8 cellular contexts compared by ENCODE assay signal in the genomic region with DNA sequence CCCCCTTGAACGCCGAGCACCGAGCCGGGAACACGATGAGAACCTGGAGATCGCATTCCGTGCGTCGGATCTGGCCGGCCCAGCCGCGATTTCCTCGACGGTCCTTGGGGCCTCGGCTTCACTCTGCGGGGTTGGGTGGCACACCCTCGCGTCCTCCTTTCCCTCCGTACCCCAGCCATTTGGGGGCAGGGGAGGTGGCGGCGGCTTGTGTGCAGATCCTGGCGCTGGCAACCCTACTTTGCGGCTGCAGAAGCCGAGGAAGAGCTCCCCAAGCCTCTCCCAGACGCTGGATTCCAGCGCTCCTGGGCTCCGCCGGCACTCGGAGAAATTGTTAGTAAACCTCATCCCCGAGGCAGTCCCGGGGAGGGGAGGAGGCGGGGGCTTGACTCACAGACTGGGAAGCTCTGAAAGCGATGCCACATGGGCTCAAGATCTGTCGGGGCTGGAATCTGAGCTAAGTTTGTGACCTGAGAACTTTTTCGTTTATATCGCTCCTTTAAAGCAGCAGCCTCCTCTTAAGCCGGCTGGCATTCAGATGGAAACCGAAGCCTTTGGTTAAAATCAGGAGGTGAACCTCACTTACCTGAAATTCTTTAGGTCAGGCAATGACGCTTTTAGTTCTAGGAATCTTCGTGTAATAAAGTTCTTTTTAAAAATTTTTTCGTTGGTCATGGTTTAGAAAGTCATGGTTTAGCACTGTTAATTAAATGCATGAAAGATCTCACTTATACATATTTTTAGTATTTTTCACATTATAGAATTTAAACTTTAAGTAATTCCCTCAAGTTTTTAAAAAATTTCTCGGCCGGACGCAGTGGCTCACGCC. TPM values are rescaled to one million over a fixed set of nuclear protein-coding genes. Genes with fewer than 3 reads are reported as not detected.
A peak's percentile ranks its signal among the peaks of the same experiment; 100 is the strongest.
DNase-seq lines count a peak whose midpoint lies in the region; ATAC-seq and TF ChIP-seq lines count a peak whose summit lies in the region.

No MANE protein-coding gene starts in this region.

- peaks cover 61% of the 10 kb centered on the region for H3K4me1 Mint-ChIP-seq in WTC11

- DNase-seq in DMS 273 treated with DMSO at 0.1 percent for 48 hours (lab: John Stamatoyannopoulos, UW), result peak; percentile 41
- peak; percentile 86 for DNase-seq in HPDE6-E6E7 (ENCODE audit: extremely low spot score)
- peak; percentile 84 for DNase-seq in WTC11 (ENCODE audit: low spot score)
- DNase-seq in dermis blood vessel endothelial cell, result peak; percentile 61
- peak; percentile 51 for DNase-seq in left lobe of liver (ENCODE audit: low spot score)
- peak; percentile 38 to 44 for DNase-seq in stimulated activated CD4-positive, alpha-beta T cell treated with anti-CD3 and anti-CD28 coated beads, Interleukin-2, amount 100 ng/mL, for 24 hours
- DNase-seq in effector CD8-positive, alpha-beta T cell (lab: John Stamatoyannopoulos, UW), result no peak

- no peak for TF ChIP-seq CTCF in WTC11 (IDR thresholded peaks at IDR 0.05)

- peak overlapping the region; percentile 90 for H3K27ac Mint-ChIP-seq in WTC11

- 0 out of 2 replicates have a peak, but pooled peaks cover 7% of the 10 kb centered on the region for H3K36me3 Mint-ChIP-seq in WTC11

- no peaks in the 10 kb centered on the region for H3K9me3 Mint-ChIP-seq in WTC11

- CTCF ChIA-PET in WTC11 (lab: Charles Lee), result interaction anchor here (0.7 to 3.1 kb wide), 7 partner anchors 16 to 194 kb away, joined by 3 to 24 read pairs (median 3); a partner anchor contains a TSS

- POLR2A ChIA-PET in WTC11 (lab: Charles Lee), result interaction anchor here (0.7 to 2.3 kb wide), 13 partner anchors 12 to 297 kb away, joined by 3 to 15 read pairs (median 3); a partner anchor contains a TSS

- no peaks in the 10 kb centered on the region for H3K27me3 Mint-ChIP-seq in WTC11 (ENCODE audit: low read depth)

- ATAC-seq in GM21367 (IDR thresholded peaks at IDR 0.05; ENCODE audit: unreplicated experiment), result peak; percentile 5
- peak; percentile 66 for ATAC-seq in WTC11
- peak; percentile 60 for ATAC-seq in left lobe of liver

- peak overlapping the region; percentile 84 for H3K4me3 Mint-ChIP-seq in WTC11

TF ChIP-seq in WTC11, 78 proteins besides CTCF, POLR2A, EP300 and RAD21 (continues in another document):
- TF ChIP-seq, protein P1, sequence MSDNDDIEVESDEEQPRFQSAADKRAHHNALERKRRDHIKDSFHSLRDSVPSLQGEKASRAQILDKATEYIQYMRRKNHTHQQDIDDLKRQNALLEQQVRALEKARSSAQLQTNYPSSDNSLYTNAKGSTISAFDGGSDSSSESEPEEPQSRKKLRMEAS (CRISPR knock-in tag; IDR thresholded peaks at IDR 0.05), result peak; percentile 75; the same call in 1 of the 2 replicates
- TF ChIP-seq ZNF219 (CRISPR knock-in tag; IDR thresholded peaks at IDR 0.05; ENCODE audit: borderline replicate concordance) (0 out of 2 replicates have a peak, but pooled peaks have one; percentile 71), HMGA2 (CRISPR knock-in tag; IDR thresholded peaks at IDR 0.05) (no peak), SOX15 (CRISPR knock-in tag; IDR thresholded peaks at IDR 0.05) (no peak), NR3C1 (CRISPR knock-in tag; conservative IDR thresholded peaks at IDR 0.05; ENCODE audit: low read depth) (no peak), TEAD4 (CRISPR knock-in tag; IDR thresholded peaks at IDR 0.05) (0 out of 2 replicates have a peak, but pooled peaks have one; percentile 56), ZNF232 (CRISPR knock-in tag; IDR thresholded peaks at IDR 0.05) (no peak), MYBL2 (CRISPR knock-in tag; IDR thresholded peaks at IDR 0.05) (0 out of 2 replicates have a peak, but pooled peaks have one; percentile 4), PRRX2 (CRISPR knock-in tag; IDR thresholded peaks at IDR 0.05) (no peak), ZNF317 (CRISPR knock-in tag; IDR thresholded peaks at IDR 0.05; ENCODE audit: borderline replicate concordance, low read depth) (peak; percentile 58; the same call in 1 of the 2 replicates), CREM (CRISPR knock-in tag; IDR thresholded peaks at IDR 0.05) (no peak)
- TF ChIP-seq, protein P2, sequence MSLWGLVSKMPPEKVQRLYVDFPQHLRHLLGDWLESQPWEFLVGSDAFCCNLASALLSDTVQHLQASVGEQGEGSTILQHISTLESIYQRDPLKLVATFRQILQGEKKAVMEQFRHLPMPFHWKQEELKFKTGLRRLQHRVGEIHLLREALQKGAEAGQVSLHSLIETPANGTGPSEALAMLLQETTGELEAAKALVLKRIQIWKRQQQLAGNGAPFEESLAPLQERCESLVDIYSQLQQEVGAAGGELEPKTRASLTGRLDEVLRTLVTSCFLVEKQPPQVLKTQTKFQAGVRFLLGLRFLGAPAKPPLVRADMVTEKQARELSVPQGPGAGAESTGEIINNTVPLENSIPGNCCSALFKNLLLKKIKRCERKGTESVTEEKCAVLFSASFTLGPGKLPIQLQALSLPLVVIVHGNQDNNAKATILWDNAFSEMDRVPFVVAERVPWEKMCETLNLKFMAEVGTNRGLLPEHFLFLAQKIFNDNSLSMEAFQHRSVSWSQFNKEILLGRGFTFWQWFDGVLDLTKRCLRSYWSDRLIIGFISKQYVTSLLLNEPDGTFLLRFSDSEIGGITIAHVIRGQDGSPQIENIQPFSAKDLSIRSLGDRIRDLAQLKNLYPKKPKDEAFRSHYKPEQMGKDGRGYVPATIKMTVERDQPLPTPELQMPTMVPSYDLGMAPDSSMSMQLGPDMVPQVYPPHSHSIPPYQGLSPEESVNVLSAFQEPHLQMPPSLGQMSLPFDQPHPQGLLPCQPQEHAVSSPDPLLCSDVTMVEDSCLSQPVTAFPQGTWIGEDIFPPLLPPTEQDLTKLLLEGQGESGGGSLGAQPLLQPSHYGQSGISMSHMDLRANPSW (CRISPR knock-in tag; conservative IDR thresholded peaks at IDR 0.05; ENCODE audit: low read depth), result no peak
- TF ChIP-seq, protein P3, sequence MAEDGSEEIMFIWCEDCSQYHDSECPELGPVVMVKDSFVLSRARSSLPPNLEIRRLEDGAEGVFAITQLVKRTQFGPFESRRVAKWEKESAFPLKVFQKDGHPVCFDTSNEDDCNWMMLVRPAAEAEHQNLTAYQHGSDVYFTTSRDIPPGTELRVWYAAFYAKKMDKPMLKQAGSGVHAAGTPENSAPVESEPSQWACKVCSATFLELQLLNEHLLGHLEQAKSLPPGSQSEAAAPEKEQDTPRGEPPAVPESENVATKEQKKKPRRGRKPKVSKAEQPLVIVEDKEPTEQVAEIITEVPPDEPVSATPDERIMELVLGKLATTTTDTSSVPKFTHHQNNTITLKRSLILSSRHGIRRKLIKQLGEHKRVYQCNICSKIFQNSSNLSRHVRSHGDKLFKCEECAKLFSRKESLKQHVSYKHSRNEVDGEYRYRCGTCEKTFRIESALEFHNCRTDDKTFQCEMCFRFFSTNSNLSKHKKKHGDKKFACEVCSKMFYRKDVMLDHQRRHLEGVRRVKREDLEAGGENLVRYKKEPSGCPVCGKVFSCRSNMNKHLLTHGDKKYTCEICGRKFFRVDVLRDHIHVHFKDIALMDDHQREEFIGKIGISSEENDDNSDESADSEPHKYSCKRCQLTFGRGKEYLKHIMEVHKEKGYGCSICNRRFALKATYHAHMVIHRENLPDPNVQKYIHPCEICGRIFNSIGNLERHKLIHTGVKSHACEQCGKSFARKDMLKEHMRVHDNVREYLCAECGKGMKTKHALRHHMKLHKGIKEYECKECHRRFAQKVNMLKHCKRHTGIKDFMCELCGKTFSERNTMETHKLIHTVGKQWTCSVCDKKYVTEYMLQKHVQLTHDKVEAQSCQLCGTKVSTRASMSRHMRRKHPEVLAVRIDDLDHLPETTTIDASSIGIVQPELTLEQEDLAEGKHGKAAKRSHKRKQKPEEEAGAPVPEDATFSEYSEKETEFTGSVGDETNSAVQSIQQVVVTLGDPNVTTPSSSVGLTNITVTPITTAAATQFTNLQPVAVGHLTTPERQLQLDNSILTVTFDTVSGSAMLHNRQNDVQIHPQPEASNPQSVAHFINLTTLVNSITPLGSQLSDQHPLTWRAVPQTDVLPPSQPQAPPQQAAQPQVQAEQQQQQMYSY (CRISPR knock-in tag; IDR thresholded peaks at IDR 0.05), result peak; percentile 61
- TF ChIP-seq, protein P4, sequence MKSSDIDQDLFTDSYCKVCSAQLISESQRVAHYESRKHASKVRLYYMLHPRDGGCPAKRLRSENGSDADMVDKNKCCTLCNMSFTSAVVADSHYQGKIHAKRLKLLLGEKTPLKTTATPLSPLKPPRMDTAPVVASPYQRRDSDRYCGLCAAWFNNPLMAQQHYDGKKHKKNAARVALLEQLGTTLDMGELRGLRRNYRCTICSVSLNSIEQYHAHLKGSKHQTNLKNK (CRISPR knock-in tag; IDR thresholded peaks at IDR 0.05), result no peak
- TF ChIP-seq, protein P5, sequence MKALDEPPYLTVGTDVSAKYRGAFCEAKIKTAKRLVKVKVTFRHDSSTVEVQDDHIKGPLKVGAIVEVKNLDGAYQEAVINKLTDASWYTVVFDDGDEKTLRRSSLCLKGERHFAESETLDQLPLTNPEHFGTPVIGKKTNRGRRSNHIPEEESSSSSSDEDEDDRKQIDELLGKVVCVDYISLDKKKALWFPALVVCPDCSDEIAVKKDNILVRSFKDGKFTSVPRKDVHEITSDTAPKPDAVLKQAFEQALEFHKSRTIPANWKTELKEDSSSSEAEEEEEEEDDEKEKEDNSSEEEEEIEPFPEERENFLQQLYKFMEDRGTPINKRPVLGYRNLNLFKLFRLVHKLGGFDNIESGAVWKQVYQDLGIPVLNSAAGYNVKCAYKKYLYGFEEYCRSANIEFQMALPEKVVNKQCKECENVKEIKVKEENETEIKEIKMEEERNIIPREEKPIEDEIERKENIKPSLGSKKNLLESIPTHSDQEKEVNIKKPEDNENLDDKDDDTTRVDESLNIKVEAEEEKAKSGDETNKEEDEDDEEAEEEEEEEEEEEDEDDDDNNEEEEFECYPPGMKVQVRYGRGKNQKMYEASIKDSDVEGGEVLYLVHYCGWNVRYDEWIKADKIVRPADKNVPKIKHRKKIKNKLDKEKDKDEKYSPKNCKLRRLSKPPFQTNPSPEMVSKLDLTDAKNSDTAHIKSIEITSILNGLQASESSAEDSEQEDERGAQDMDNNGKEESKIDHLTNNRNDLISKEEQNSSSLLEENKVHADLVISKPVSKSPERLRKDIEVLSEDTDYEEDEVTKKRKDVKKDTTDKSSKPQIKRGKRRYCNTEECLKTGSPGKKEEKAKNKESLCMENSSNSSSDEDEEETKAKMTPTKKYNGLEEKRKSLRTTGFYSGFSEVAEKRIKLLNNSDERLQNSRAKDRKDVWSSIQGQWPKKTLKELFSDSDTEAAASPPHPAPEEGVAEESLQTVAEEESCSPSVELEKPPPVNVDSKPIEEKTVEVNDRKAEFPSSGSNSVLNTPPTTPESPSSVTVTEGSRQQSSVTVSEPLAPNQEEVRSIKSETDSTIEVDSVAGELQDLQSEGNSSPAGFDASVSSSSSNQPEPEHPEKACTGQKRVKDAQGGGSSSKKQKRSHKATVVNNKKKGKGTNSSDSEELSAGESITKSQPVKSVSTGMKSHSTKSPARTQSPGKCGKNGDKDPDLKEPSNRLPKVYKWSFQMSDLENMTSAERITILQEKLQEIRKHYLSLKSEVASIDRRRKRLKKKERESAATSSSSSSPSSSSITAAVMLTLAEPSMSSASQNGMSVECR (CRISPR knock-in tag; IDR thresholded peaks at IDR 0.05; ENCODE audit: borderline replicate concordance), result peak; percentile 64; the same call in 1 of the 2 replicates

RNA-seq across cellular contexts. Expression of a gene that starts 0.8 kb away (rescaled TPM):
- 66.3 to 78.3 TPM (median 71.2 TPM) in 3 replicates for total RNA-seq in WTC11 (2021)
- total RNA-seq in dermis blood vessel endothelial cell, result 6.0 and 8.3 TPM in 2 replicates
- 11.7 TPM for total RNA-seq in left lobe of liver

Comparison
In these comparisons a context has a peak if more than half of its experiments do, and no peak if none do; other contexts are left out.
1. ATAC-seq: peak in every context shown above with its lines; median percentile 66 in WTC11; 60 in left lobe of liver; 5 in GM21367.